2 cellular contexts compared by ENCODE assay signal in the genomic region with DNA sequence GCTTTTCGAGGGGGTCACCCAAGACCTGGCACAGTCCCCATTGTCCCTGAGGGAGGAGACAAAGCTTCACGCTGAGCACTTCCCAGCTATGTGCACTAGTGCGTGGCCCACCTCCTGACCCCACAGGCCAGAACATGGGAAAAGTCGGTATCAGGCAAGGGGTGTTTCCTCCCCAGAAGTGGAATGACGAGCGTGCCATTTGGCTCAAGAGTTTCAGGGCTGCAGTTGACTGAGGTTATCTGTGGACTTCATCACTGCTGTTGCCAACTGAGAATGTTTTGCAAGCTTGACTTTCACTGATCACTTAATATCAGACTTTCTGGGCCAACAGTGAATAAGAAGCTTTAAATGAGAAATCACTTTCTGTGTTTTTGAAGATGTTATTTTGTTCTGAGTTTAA.
TF ChIP-seq lines count a peak whose summit lies in the region.

No MANE protein-coding gene starts in this region.

TF ChIP-seq in GM23338, 12 proteins besides CTCF, POLR2A, EP300 and RAD21 (continued from another document and continues in another):
- TF ChIP-seq, protein P1, sequence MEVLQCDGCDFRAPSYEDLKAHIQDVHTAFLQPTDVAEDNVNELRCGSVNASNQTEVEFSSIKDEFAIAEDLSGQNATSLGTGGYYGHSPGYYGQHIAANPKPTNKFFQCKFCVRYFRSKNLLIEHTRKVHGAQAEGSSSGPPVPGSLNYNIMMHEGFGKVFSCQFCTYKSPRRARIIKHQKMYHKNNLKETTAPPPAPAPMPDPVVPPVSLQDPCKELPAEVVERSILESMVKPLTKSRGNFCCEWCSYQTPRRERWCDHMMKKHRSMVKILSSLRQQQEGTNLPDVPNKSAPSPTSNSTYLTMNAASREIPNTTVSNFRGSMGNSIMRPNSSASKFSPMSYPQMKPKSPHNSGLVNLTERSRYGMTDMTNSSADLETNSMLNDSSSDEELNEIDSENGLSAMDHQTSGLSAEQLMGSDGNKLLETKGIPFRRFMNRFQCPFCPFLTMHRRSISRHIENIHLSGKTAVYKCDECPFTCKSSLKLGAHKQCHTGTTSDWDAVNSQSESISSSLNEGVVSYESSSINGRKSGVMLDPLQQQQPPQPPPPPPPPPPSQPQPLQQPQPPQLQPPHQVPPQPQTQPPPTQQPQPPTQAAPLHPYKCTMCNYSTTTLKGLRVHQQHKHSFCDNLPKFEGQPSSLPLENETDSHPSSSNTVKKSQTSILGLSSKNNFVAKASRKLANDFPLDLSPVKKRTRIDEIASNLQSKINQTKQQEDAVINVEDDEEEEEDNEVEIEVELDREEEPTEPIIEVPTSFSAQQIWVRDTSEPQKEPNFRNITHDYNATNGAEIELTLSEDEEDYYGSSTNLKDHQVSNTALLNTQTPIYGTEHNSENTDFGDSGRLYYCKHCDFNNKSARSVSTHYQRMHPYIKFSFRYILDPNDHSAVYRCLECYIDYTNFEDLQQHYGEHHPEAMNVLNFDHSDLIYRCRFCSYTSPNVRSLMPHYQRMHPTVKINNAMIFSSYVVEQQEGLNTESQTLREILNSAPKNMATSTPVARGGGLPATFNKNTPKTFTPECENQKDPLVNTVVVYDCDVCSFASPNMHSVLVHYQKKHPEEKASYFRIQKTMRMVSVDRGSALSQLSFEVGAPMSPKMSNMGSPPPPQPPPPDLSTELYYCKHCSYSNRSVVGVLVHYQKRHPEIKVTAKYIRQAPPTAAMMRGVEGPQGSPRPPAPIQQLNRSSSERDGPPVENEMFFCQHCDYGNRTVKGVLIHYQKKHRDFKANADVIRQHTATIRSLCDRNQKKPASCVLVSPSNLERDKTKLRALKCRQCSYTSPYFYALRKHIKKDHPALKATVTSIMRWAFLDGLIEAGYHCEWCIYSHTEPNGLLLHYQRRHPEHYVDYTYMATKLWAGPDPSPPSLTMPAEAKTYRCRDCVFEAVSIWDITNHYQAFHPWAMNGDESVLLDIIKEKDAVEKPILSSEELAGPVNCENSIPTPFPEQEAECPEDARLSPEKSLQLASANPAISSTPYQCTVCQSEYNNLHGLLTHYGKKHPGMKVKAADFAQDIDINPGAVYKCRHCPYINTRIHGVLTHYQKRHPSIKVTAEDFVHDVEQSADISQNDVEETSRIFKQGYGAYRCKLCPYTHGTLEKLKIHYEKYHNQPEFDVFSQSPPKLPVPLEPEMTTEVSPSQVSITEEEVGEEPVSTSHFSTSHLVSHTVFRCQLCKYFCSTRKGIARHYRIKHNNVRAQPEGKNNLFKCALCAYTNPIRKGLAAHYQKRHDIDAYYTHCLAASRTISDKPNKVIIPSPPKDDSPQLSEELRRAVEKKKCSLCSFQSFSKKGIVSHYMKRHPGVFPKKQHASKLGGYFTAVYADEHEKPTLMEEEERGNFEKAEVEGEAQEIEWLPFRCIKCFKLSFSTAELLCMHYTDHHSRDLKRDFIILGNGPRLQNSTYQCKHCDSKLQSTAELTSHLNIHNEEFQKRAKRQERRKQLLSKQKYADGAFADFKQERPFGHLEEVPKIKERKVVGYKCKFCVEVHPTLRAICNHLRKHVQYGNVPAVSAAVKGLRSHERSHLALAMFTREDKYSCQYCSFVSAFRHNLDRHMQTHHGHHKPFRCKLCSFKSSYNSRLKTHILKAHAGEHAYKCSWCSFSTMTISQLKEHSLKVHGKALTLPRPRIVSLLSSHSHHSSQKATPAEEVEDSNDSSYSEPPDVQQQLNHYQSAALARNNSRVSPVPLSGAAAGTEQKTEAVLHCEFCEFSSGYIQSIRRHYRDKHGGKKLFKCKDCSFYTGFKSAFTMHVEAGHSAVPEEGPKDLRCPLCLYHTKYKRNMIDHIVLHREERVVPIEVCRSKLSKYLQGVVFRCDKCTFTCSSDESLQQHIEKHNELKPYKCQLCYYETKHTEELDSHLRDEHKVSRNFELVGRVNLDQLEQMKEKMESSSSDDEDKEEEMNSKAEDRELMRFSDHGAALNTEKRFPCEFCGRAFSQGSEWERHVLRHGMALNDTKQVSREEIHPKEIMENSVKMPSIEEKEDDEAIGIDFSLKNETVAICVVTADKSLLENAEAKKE (CRISPR knock-in tag; IDR thresholded peaks at IDR 0.05): no peak
- TF ChIP-seq JUNB (IDR thresholded peaks at IDR 0.05; ENCODE audit: unreplicated experiment) (no peak), POLR2AphosphoS5 (IDR thresholded peaks at IDR 0.05; ENCODE audit: low read depth) (no peak), ZNF114 (CRISPR knock-in tag; IDR thresholded peaks at IDR 0.05) (no peak), STAT1 (IDR thresholded peaks at IDR 0.05; ENCODE audit: unreplicated experiment) (no peak), EZH2phosphoT487 (IDR thresholded peaks at IDR 0.05; ENCODE audit: unreplicated experiment) (no peak), CREB1 (CRISPR knock-in tag; IDR thresholded peaks at IDR 0.05; ENCODE audit: low read depth) (no peak), NANOG (IDR thresholded peaks at IDR 0.05; ENCODE audit: borderline replicate concordance) (no peak)
- TF ChIP-seq, protein P2, sequence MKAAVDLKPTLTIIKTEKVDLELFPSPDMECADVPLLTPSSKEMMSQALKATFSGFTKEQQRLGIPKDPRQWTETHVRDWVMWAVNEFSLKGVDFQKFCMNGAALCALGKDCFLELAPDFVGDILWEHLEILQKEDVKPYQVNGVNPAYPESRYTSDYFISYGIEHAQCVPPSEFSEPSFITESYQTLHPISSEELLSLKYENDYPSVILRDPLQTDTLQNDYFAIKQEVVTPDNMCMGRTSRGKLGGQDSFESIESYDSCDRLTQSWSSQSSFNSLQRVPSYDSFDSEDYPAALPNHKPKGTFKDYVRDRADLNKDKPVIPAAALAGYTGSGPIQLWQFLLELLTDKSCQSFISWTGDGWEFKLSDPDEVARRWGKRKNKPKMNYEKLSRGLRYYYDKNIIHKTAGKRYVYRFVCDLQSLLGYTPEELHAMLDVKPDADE (IDR thresholded peaks at IDR 0.05): no peak
- TF ChIP-seq, protein P3, sequence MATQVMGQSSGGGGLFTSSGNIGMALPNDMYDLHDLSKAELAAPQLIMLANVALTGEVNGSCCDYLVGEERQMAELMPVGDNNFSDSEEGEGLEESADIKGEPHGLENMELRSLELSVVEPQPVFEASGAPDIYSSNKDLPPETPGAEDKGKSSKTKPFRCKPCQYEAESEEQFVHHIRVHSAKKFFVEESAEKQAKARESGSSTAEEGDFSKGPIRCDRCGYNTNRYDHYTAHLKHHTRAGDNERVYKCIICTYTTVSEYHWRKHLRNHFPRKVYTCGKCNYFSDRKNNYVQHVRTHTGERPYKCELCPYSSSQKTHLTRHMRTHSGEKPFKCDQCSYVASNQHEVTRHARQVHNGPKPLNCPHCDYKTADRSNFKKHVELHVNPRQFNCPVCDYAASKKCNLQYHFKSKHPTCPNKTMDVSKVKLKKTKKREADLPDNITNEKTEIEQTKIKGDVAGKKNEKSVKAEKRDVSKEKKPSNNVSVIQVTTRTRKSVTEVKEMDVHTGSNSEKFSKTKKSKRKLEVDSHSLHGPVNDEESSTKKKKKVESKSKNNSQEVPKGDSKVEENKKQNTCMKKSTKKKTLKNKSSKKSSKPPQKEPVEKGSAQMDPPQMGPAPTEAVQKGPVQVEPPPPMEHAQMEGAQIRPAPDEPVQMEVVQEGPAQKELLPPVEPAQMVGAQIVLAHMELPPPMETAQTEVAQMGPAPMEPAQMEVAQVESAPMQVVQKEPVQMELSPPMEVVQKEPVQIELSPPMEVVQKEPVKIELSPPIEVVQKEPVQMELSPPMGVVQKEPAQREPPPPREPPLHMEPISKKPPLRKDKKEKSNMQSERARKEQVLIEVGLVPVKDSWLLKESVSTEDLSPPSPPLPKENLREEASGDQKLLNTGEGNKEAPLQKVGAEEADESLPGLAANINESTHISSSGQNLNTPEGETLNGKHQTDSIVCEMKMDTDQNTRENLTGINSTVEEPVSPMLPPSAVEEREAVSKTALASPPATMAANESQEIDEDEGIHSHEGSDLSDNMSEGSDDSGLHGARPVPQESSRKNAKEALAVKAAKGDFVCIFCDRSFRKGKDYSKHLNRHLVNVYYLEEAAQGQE (IDR thresholded peaks at IDR 0.05; ENCODE audit: unreplicated experiment): no peak

TF ChIP-seq in H1, 55 proteins besides CTCF, POLR2A, EP300 and RAD21 (continued from another document):
- TF ChIP-seq KDM1A (IDR thresholded peaks at IDR 0.05; ENCODE audit: borderline replicate concordance, low read length) (no peak), RBBP5 (IDR thresholded peaks at IDR 0.05; ENCODE audit: borderline replicate concordance, low read depth, low read length) (no peak), YY1 (IDR thresholded peaks at IDR 0.05; ENCODE audit: low read depth, low read length) (no peak), SUZ12 (IDR thresholded peaks at IDR 0.05; ENCODE audit: low read length) (no peak)
- TF ChIP-seq, protein P4, sequence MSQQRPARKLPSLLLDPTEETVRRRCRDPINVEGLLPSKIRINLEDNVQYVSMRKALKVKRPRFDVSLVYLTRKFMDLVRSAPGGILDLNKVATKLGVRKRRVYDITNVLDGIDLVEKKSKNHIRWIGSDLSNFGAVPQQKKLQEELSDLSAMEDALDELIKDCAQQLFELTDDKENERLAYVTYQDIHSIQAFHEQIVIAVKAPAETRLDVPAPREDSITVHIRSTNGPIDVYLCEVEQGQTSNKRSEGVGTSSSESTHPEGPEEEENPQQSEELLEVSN (IDR thresholded peaks at IDR 0.05): no peak
